ENCODE assay signal across 8 cellular contexts in the genomic region with DNA sequence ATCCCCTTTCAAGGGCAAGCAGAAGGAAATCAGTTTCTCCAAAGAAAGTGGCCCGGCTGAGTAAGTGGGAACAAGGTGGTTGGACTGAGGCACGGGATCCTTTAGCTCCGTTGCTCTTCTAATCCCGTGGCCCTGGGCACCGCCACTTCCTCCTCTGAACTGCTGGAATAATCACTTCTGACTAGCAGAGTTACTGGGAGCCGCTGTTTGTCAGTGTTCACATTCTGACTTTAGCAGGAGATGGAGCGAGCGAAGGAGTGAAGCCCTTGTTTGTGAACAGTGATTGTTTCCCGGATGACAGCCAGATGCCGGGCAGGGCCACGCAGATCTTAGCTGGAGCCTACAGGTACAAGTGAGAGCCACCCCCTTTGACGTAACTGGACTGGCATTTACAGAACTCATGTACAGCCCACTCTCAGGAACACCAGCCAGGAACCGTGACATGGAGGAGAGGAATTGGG. TPM values are rescaled to one million over a fixed set of nuclear protein-coding genes. Genes with fewer than 3 reads are reported as not detected.
DNase-seq lines count a peak whose midpoint lies in the region; ATAC-seq and TF ChIP-seq lines count a peak whose summit lies in the region.

No MANE protein-coding gene starts in this region.

- H3K4me3 Mint-ChIP-seq in effector memory CD8-positive, alpha-beta T cell: peak overlapping the region; percentile 67 to 93

- no peak for ATAC-seq in effector memory CD8-positive, alpha-beta T cell (replicated peaks)
- ATAC-seq in GM19324 (IDR thresholded peaks at IDR 0.05; ENCODE audit: low FRiP score, unreplicated experiment) (no peak), GM18520 (IDR thresholded peaks at IDR 0.05; ENCODE audit: unreplicated experiment) (no peak)

- no peaks in the 10 kb centered on the region for H3K9me3 Mint-ChIP-seq in effector memory CD8-positive, alpha-beta T cell

- WGBS in urinary bladder: 34% methylated on average over 13 of the region's 13 CpGs

- H3K4me1 ChIP-seq in urinary bladder (ENCODE audit: insufficient read depth): no peaks in the 10 kb centered on the region

- H3K36me3 ChIP-seq in urinary bladder (ENCODE audit: insufficient read depth): no peaks in the 10 kb centered on the region

- peak overlapping the region; percentile 84 for H3K4me3 ChIP-seq in urinary bladder (ENCODE audit: low read depth, low read length)

- peaks cover 9% of the 10 kb centered on the region for H3K36me3 Mint-ChIP-seq in effector memory CD8-positive, alpha-beta T cell (ENCODE audit: insufficient read depth)

- H3K27ac Mint-ChIP-seq in effector memory CD8-positive, alpha-beta T cell: peak overlapping the region in 1 of 2 donors; percentile 47

- DNase-seq in SIG-M5 treated with dmso at 0.1 percent for 504 hours (lab: John Stamatoyannopoulos, UW; ENCODE audit: unreplicated experiment) (peak; percentile 23), SIG-M5 (lab: John Stamatoyannopoulos, UW) (no peak), middle frontal gyrus (ENCODE audit: extremely low spot score, low spot score) (peak; percentile 21)
- no peak for DNase-seq in effector memory CD8-positive, alpha-beta T cell

- no peak overlapping the region for H3K27ac ChIP-seq in urinary bladder (ENCODE audit: low read depth)

- peaks cover 12 to 18% of the 10 kb centered on the region in 2 donors for H3K4me1 Mint-ChIP-seq in effector memory CD8-positive, alpha-beta T cell (ENCODE audit: low read depth in 2 of 2)

- H3K27me3 Mint-ChIP-seq in effector memory CD8-positive, alpha-beta T cell: no peaks in the 10 kb centered on the region

TF ChIP-seq in PFSK-1, 5 proteins besides CTCF, POLR2A, EP300 and RAD21:
- TF ChIP-seq TAF1 (IDR thresholded peaks at IDR 0.05; ENCODE audit: borderline replicate concordance, insufficient read depth, low read length) (no peak), POLR2AphosphoS5 (IDR thresholded peaks at IDR 0.05; ENCODE audit: low read depth, low read length) (0 out of 2 replicates have a peak, but pooled peaks have one; percentile 41)

RNA-seq across cellular contexts. Expression of a gene that starts 1.3 kb away (rescaled TPM):
- polyA plus RNA-seq in PFSK-1 (2012; ENCODE audit: insufficient read length, low read depth): 54.5 TPM
- 17.2 TPM for total RNA-seq in urinary bladder
- 27.8 TPM for polyA plus RNA-seq in urinary bladder

Comparison
In these comparisons a context has a peak if more than half of its experiments do, and no peak if none do; other contexts are left out.
1. DNase-seq: peak in SIG-M5 treated with dmso at 0.1 percent for 504 hours (single experiment) and middle frontal gyrus (single experiment); none in SIG-M5 (single experiment) and effector memory CD8-positive, alpha-beta T cell (0 of 3).